In genomic region chr6:80605165-80605989, GRCh38 we compare ENCODE assay signal across 8 cellular contexts.
A peak's percentile ranks its signal among the peaks of the same experiment; 100 is the strongest.
DNase-seq lines count a peak whose midpoint lies in the region; ATAC-seq and TF ChIP-seq lines count a peak whose summit lies in the region.

No MANE protein-coding gene starts in this region.

- H3K36me3 Mint-ChIP-seq in mesothelial cell of epicardium = no peaks in the 10 kb centered on the region

- peaks cover 8% of the 10 kb centered on the region for H3K27me3 Mint-ChIP-seq in mesothelial cell of epicardium (ENCODE audit: low read depth)

- no peaks in the 10 kb centered on the region for H3K27me3 ChIP-seq in H7 (ENCODE audit: control insufficient read depth, insufficient read depth, low read length)

- no peaks in the 10 kb centered on the region for H3K36me3 ChIP-seq in H7 (replicated peaks; ENCODE audit: control insufficient read depth, insufficient read depth, low read length)

- H3K4me3 ChIP-seq in H7 (ENCODE audit: insufficient read depth, low read depth, low read length) = no peak overlapping the region

- ATAC-seq in GM21515 (IDR thresholded peaks at IDR 0.05; ENCODE audit: unreplicated experiment) = no peak

- peak; percentile 75 for TF ChIP-seq CTCF in mesothelial cell of epicardium (IDR thresholded peaks at IDR 0.05; ENCODE audit: unreplicated experiment)

- DNase-seq in Daoy (ENCODE audit: low read depth) = peak; percentile 32
- peak; percentile 6 for DNase-seq in H7
- peak; percentile 67 for DNase-seq in NCI-H69 (lab: John Stamatoyannopoulos, UW)
- peak; percentile 20 for DNase-seq in cerebellar cortex (ENCODE audit: low spot score)
- no peak for DNase-seq in mesothelial cell of epicardium (ENCODE audit: low spot score in 2 of 2, unreplicated experiment in 2 of 2)
- DNase-seq in GOT3 (lab: John Stamatoyannopoulos, UW) = no peak
- DNase-seq in NCI-H524 treated with DMSO at 0.1 percent for 48 hours (lab: John Stamatoyannopoulos, UW) = no peak

- H3K4me1 Mint-ChIP-seq in mesothelial cell of epicardium = peaks cover 1% of the 10 kb centered on the region

- no peak overlapping the region for H3K27ac Mint-ChIP-seq in mesothelial cell of epicardium

- H3K4me3 Mint-ChIP-seq in mesothelial cell of epicardium = no peak overlapping the region

- no peaks in the 10 kb centered on the region for H3K9me3 Mint-ChIP-seq in mesothelial cell of epicardium

Comparison
In these comparisons a context has a peak if more than half of its experiments do, and no peak if none do; other contexts are left out.
1. DNase-seq: peak in Daoy (single experiment), H7 (single experiment), NCI-H69 (single experiment) and cerebellar cortex (single experiment); none in mesothelial cell of epicardium (0 of 2), GOT3 (single experiment) and NCI-H524 treated with DMSO at 0.1 percent for 48 hours (single experiment).